16 cellular contexts compared by ENCODE assay signal in the genomic region with DNA sequence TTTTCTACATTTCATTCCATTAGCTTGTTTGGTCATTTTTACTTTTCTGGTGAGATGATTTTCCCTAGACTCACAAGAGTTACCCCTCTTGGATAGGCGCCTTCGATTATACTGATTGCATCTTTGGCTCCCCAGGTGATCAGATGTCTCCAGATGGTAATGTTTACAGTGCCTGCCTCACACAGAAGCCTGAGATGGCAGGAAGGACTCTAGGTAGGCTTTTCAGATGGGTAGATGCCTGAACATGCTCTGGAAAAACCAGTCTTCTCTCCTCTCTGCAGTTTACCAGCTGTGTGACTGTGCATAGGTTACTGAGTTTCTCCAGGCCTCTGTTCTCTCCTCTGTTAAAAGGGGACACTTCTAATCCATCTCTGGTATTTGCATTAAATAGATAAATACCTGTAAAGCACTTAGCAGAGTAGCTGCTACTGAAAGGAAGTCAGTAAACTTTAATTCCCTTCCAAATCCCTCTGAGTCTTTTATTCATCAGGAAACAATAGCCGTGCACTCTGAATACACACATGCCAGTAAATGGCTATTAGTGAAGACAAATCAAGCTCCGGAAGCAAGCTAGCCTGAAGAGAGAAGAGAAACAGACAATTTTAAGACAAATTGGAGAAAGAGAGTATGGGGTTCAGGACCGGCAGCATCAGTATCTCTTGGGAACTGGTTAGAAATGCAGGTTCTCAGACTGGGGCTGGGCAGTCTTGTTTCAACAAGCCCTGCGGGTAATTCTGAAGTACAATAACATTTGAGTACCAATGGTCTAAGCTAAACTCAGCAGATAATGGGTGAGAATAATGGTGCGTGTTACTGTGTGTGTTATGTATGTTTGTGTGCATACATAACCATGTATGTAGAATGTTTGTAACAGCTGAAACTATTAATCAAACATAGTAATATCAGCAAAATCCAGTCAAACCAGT.
A peak's percentile ranks its signal among the peaks of the same experiment; 100 is the strongest.
DNase-seq lines count a peak whose midpoint lies in the region; ATAC-seq and TF ChIP-seq lines count a peak whose summit lies in the region.
"Had no signal": no experiment of that assay in that cellular context is flagged by ENCODE, and none has a peak within 500 bp of the region (broad histone marks: within the 10 kb centered on the region; RNA-seq: fewer than 3 reads in every experiment).

No MANE protein-coding gene starts in this region.

- H3K9me3 Mint-ChIP-seq in activated CD8-positive, alpha-beta T cell treated with anti-CD3 and anti-CD28 coated beads, Interleukin-2, amount 10 ng/mL, durations not matched to agents 7 days and 5 days (ENCODE audit: insufficient read depth): no peaks in the 10 kb centered on the region
- H3K9me3 Mint-ChIP-seq: IgD-negative memory B cell had no signal

- no peaks in the 10 kb centered on the region for H3K36me3 ChIP-seq in hepatocyte (replicated peaks; ENCODE audit: insufficient read depth, low read depth)
- no peaks in the 10 kb centered on the region for H3K36me3 ChIP-seq in urinary bladder (ENCODE audit: insufficient read depth)
- no peaks in the 10 kb centered on the region for H3K36me3 ChIP-seq in MG63
- H3K36me3 ChIP-seq: gastroesophageal sphincter had no signal

- no peaks in the 10 kb centered on the region for H4K20me1 ChIP-seq in hepatocyte (ENCODE audit: insufficient read depth, poor library complexity, severe bottlenecking)

- H3K9me3 ChIP-seq in hepatocyte (ENCODE audit: low read depth) (no peaks in the 10 kb centered on the region), MG63 (no peaks in the 10 kb centered on the region)
- H3K9me3 ChIP-seq: body of pancreas, gastroesophageal sphincter had no signal

- peak; percentile 42 for DNase-seq in DMS79 treated with DMSO at 0.1 percent for 48 hours (lab: John Stamatoyannopoulos, UW)
- no peak for DNase-seq in DMS79 (lab: John Stamatoyannopoulos, UW)
- DNase-seq in astrocyte of the hippocampus (ENCODE audit: low read depth, low spot score): peak; percentile 11
- no peak for DNase-seq in hepatocyte (ENCODE audit: low spot score)
- no peak for DNase-seq in MG63
- DNase-seq in activated CD8-positive, alpha-beta T cell treated with anti-CD3 and anti-CD28 coated beads, Interleukin-2, amount 10 ng/mL, durations not matched to agents 7 days and 5 days: no peak
- DNase-seq: activated CD8-positive, alpha-beta memory T cell treated with anti-CD3 and anti-CD28 coated beads for 24 hours; nucleus accumbens; stimulated activated naive CD4-positive, alpha-beta T cell treated with Interleukin-2 at 50 U/mL for 16 hours had no signal

- no peaks in the 10 kb centered on the region for H3K4me1 Mint-ChIP-seq in activated CD8-positive, alpha-beta T cell treated with anti-CD3 and anti-CD28 coated beads, Interleukin-2, amount 10 ng/mL, durations not matched to agents 7 days and 5 days (ENCODE audit: low read depth)

- WGBS in hepatocyte (ENCODE audit: low lambda C conversion rate, missing lambda C conversion rate): 59% methylated on average over 7 of the region's 7 CpGs
- WGBS in urinary bladder: 86% methylated on average over 7 of the region's 7 CpGs

- no peak overlapping the region for H3K4me3 ChIP-seq in hepatocyte
- no peak overlapping the region for H3K4me3 ChIP-seq in urinary bladder (ENCODE audit: low read depth, low read length)
- no peak overlapping the region for H3K4me3 ChIP-seq in MG63
- H3K4me3 ChIP-seq: body of pancreas, gastroesophageal sphincter had no signal

- no peak overlapping the region for H3K4me2 ChIP-seq in hepatocyte

- no peaks in the 10 kb centered on the region for H3K27me3 Mint-ChIP-seq in activated CD8-positive, alpha-beta T cell treated with anti-CD3 and anti-CD28 coated beads, Interleukin-2, amount 10 ng/mL, durations not matched to agents 7 days and 5 days (ENCODE audit: low read depth)
- H3K27me3 Mint-ChIP-seq: IgD-negative memory B cell had no signal

- no peak overlapping the region for H2AFZ ChIP-seq in hepatocyte

- H3K4me3 Mint-ChIP-seq in activated CD8-positive, alpha-beta T cell treated with anti-CD3 and anti-CD28 coated beads, Interleukin-2, amount 10 ng/mL, durations not matched to agents 7 days and 5 days: no peak overlapping the region
- H3K4me3 Mint-ChIP-seq: IgD-negative memory B cell had no signal

- H3K27me3 ChIP-seq in hepatocyte (no peaks in the 10 kb centered on the region), MG63 (no peaks in the 10 kb centered on the region)
- H3K27me3 ChIP-seq: body of pancreas, gastroesophageal sphincter had no signal

- H3K79me2 ChIP-seq in hepatocyte: no peaks in the 10 kb centered on the region

- no peak overlapping the region for H3K27ac Mint-ChIP-seq in activated CD8-positive, alpha-beta T cell treated with anti-CD3 and anti-CD28 coated beads, Interleukin-2, amount 10 ng/mL, durations not matched to agents 7 days and 5 days
- H3K27ac Mint-ChIP-seq: IgD-negative memory B cell had no signal

- H3K4me1 ChIP-seq in hepatocyte (ENCODE audit: insufficient read depth): peaks cover 12% of the 10 kb centered on the region
- H3K4me1 ChIP-seq in urinary bladder (ENCODE audit: insufficient read depth): peaks cover 3% of the 10 kb centered on the region

- POLR2A ChIA-PET in activated CD8-positive, alpha-beta T cell treated with anti-CD3 and anti-CD28 coated beads, Interleukin-2, amount 10 ng/mL, durations not matched to agents 7 days and 5 days (lab: Charles Lee): no interaction called here

- no peak for ATAC-seq in HG02642 (IDR thresholded peaks at IDR 0.05; ENCODE audit: poor library complexity, unreplicated experiment)
- ATAC-seq in activated CD8-positive, alpha-beta T cell treated with anti-CD3 and anti-CD28 coated beads, Interleukin-2, amount 10 ng/mL, durations not matched to agents 7 days and 5 days: no peak
- ATAC-seq: gastroesophageal sphincter had no signal

- H3K27ac ChIP-seq in hepatocyte (peak overlapping the region; percentile 3), urinary bladder (ENCODE audit: low read depth) (peak overlapping the region; percentile 32)
- H3K27ac ChIP-seq: 22Rv1, C4-2B had no signal

- H3K36me3 Mint-ChIP-seq in activated CD8-positive, alpha-beta T cell treated with anti-CD3 and anti-CD28 coated beads, Interleukin-2, amount 10 ng/mL, durations not matched to agents 7 days and 5 days (ENCODE audit: low read depth): no peaks in the 10 kb centered on the region
- H3K36me3 Mint-ChIP-seq: IgD-negative memory B cell had no signal

- CTCF ChIA-PET in activated CD8-positive, alpha-beta T cell treated with anti-CD3 and anti-CD28 coated beads, Interleukin-2, amount 10 ng/mL, durations not matched to agents 7 days and 5 days (lab: Charles Lee): no interaction called here

- H3K9me2 ChIP-seq in hepatocyte (replicated peaks; ENCODE audit: insufficient read depth): no peaks in the 10 kb centered on the region

- no peak for TF ChIP-seq CTCF in hepatocyte (IDR thresholded peaks at IDR 0.05; ENCODE audit: poor library complexity)

Comparison
In these comparisons a context has a peak if more than half of its experiments do, and no peak if none do; other contexts are left out.
1. DNase-seq: peak in DMS79 treated with DMSO at 0.1 percent for 48 hours (single experiment) and astrocyte of the hippocampus (single experiment); none in DMS79 (single experiment), hepatocyte (single experiment), MG63 (single experiment) and activated CD8-positive, alpha-beta T cell treated with anti-CD3 and anti-CD28 coated beads, Interleukin-2, amount 10 ng/mL, durations not matched to agents 7 days and 5 days (single experiment).